ENCODE assay signal across 30 cellular contexts in genomic region chr13:34627499-34627898, GRCh38.
DNase-seq lines count a peak whose midpoint lies in the region; ATAC-seq and TF ChIP-seq lines count a peak whose summit lies in the region.
"Had no signal": no experiment of that assay in that cellular context is flagged by ENCODE, and none has a peak within 500 bp of the region (broad histone marks: within the 10 kb centered on the region; RNA-seq: fewer than 3 reads in every experiment).

No MANE protein-coding gene starts in this region.

- TF ChIP-seq CTCF in 22Rv1 (IDR thresholded peaks at IDR 0.05), result no peak
- no peak for TF ChIP-seq CTCF in GM23338 (conservative IDR thresholded peaks at IDR 0.05; ENCODE audit: low read depth in 2 of 2)
- no peak for TF ChIP-seq CTCF in brain (conservative IDR thresholded peaks at IDR 0.05)
- no peak for TF ChIP-seq CTCF in left lung (IDR thresholded peaks at IDR 0.05)

- H3K36me3 ChIP-seq in GM23338 (ENCODE audit: insufficient read depth) (no peaks in the 10 kb centered on the region), left lung (no peaks in the 10 kb centered on the region)
- H3K36me3 ChIP-seq: ascending aorta; BLaER1 treated with 17β-estradiol and CSF1 and Interleukin-3, amounts not matched to agents 10 nM and 100 nM; gastroesophageal sphincter; lower lobe of right lung had no signal

- H3K4me1 Mint-ChIP-seq in GM23338 (peaks cover 15% of the 10 kb centered on the region; the same call in 2 of the 3 replicates), brain (peaks cover 30% of the 10 kb centered on the region)
- H3K4me1 Mint-ChIP-seq: activated CD4-positive, alpha-beta T cell treated with anti-CD3 and anti-CD28 coated beads for 36 hours; activated naive CD8-positive, alpha-beta T cell treated with anti-CD3 and anti-CD28 coated beads, Interleukin-2, amount 10 ng/mL, durations not matched to agents 7 days and 5 days; central memory CD8-positive, alpha-beta T cell had no signal

- no peak overlapping the region for H3K27ac Mint-ChIP-seq in GM23338
- peak overlapping the region in 3 of 5 experiments; percentile 35 to 99 (median 67) for H3K27ac Mint-ChIP-seq in brain
- H3K27ac Mint-ChIP-seq: activated CD4-positive, alpha-beta T cell treated with anti-CD3 and anti-CD28 coated beads for 36 hours; activated naive CD8-positive, alpha-beta T cell treated with anti-CD3 and anti-CD28 coated beads, Interleukin-2, amount 10 ng/mL, durations not matched to agents 7 days and 5 days; dendritic cell treated with granulocyte-macrophage colony-stimulating factor and Interleukin-4, amounts not matched to agents 40 ng/mL and 50 ng/mL, for 4 days had no signal

- 0 out of 2 replicates have a peak, but pooled peaks cover 6% of the 10 kb centered on the region for H3K9me2 ChIP-seq in GM23338 (ENCODE audit: insufficient read depth)

- no peaks in the 10 kb centered on the region for H3K9me3 ChIP-seq in left lung
- H3K9me3 ChIP-seq: ascending aorta; BLaER1 treated with 17β-estradiol and CSF1 and Interleukin-3, amounts not matched to agents 10 nM and 100 nM; gastroesophageal sphincter; lower lobe of right lung had no signal

- no peaks in the 10 kb centered on the region for H3K79me2 ChIP-seq in GM23338 (replicated peaks; ENCODE audit: insufficient read depth)
- H3K79me2 ChIP-seq: parathyroid adenoma had no signal

- ATAC-seq in GM23338, result peak; percentile 57
- ATAC-seq in left lung, result peak; percentile 41
- no peak for ATAC-seq in GM18498 (IDR thresholded peaks at IDR 0.05; ENCODE audit: unreplicated experiment)
- no peak for ATAC-seq in HG02763 (IDR thresholded peaks at IDR 0.05; ENCODE audit: unreplicated experiment)
- ATAC-seq: activated CD4-positive, alpha-beta T cell treated with anti-CD3 and anti-CD28 coated beads for 36 hours; gastroesophageal sphincter; HCT116; right cardiac atrium; SK-N-SH treated with all-trans-retinoic acid at 6 μM for 48 hours had no signal

- H3K4me3 Mint-ChIP-seq in GM23338 (no peak overlapping the region), brain (no peak overlapping the region)
- H3K4me3 Mint-ChIP-seq: activated CD4-positive, alpha-beta T cell treated with anti-CD3 and anti-CD28 coated beads for 36 hours; activated naive CD8-positive, alpha-beta T cell treated with anti-CD3 and anti-CD28 coated beads, Interleukin-2, amount 10 ng/mL, durations not matched to agents 7 days and 5 days; central memory CD8-positive, alpha-beta T cell; dendritic cell treated with granulocyte-macrophage colony-stimulating factor and Interleukin-4, amounts not matched to agents 40 ng/mL and 50 ng/mL, for 4 days had no signal

- no peaks in the 10 kb centered on the region for H3F3A ChIP-seq in GM23338 (replicated peaks; ENCODE audit: low read depth)

- no peaks in the 10 kb centered on the region for H3K27me3 ChIP-seq in GM23338 (ENCODE audit: insufficient read depth)
- H3K27me3 ChIP-seq in left lung, result no peaks in the 10 kb centered on the region
- H3K27me3 ChIP-seq: ascending aorta; BLaER1 treated with 17β-estradiol and CSF1 and Interleukin-3, amounts not matched to agents 10 nM and 100 nM; gastroesophageal sphincter had no signal

- DNase-seq in GM23338 (ENCODE audit: low spot score) (peak; percentile 29), left lung (no peak), NAMALWA (ENCODE audit: low spot score) (no peak), foreskin melanocyte (no peak)
- DNase-seq: activated CD4-positive, alpha-beta T cell treated with anti-CD3 and anti-CD28 coated beads for 36 hours; activated gamma-delta T cell; activated naive CD8-positive, alpha-beta T cell treated with anti-CD3 and anti-CD28 coated beads, Interleukin-2, amount 10 ng/mL, durations not matched to agents 7 days and 5 days; activated T-cell treated with anti-CD3 and anti-CD28 coated beads for 4 hours; hypothalamus; lower lobe of right lung; NCI-H1694 treated with DMSO at 0.1 percent for 48 hours; NCI-H2171 treated with DMSO at 0.1 percent for 48 hours; NCI-H526 treated with DMSO at 0.1 percent for 48 hours; right cardiac atrium; stimulated activated CD4-positive, alpha-beta T cell treated with anti-CD3 and anti-CD28 coated beads, Interleukin-2, amount 100 ng/mL, for 48 hours; T-helper 2 cell had no signal

- H3K9me3 Mint-ChIP-seq in GM23338 (peaks cover 4% of the 10 kb centered on the region; the same call in 2 of the 3 replicates), brain (peaks cover 0 to 3% (median 0%) of the 10 kb centered on the region in 5 experiments)
- H3K9me3 Mint-ChIP-seq: dendritic cell treated with granulocyte-macrophage colony-stimulating factor and Interleukin-4, amounts not matched to agents 40 ng/mL and 50 ng/mL, for 4 days had no signal

- peaks cover 3% of the 10 kb centered on the region for H3K27me3 Mint-ChIP-seq in GM23338 (ENCODE audit: insufficient read depth, low read depth, poor library complexity)
- peaks cover 7% of the 10 kb centered on the region for H3K27me3 Mint-ChIP-seq in brain
- H3K27me3 Mint-ChIP-seq: central memory CD8-positive, alpha-beta T cell; dendritic cell treated with granulocyte-macrophage colony-stimulating factor and Interleukin-4, amounts not matched to agents 40 ng/mL and 50 ng/mL, for 4 days had no signal

- no peak overlapping the region for H3K4me2 ChIP-seq in GM23338
- H3K4me2 ChIP-seq: BLaER1 treated with 17β-estradiol and CSF1 and Interleukin-3, amounts not matched to agents 10 nM and 100 nM; KMS-11 had no signal

- no peak overlapping the region for H2AFZ ChIP-seq in GM23338
- H2AFZ ChIP-seq: parathyroid adenoma had no signal

- H3K4me1 ChIP-seq in GM23338 (ENCODE audit: insufficient read depth) (peaks cover 3% of the 10 kb centered on the region; the same call in 1 of the 2 replicates), left lung (no peaks in the 10 kb centered on the region)
- H3K4me1 ChIP-seq: ascending aorta; BLaER1 treated with 17β-estradiol and CSF1 and Interleukin-3, amounts not matched to agents 10 nM and 100 nM; gastroesophageal sphincter; lower lobe of right lung; parathyroid adenoma had no signal

- H3K36me3 Mint-ChIP-seq in GM23338 (ENCODE audit: low read depth) (peaks cover 3% of the 10 kb centered on the region; the same call in 1 of the 3 replicates), brain (no peaks in the 10 kb centered on the region)
- H3K36me3 Mint-ChIP-seq: activated naive CD8-positive, alpha-beta T cell treated with anti-CD3 and anti-CD28 coated beads, Interleukin-2, amount 10 ng/mL, durations not matched to agents 7 days and 5 days had no signal

- no peak overlapping the region for H3K4me3 ChIP-seq in GM23338
- no peak overlapping the region for H3K4me3 ChIP-seq in left lung
- H3K4me3 ChIP-seq: ascending aorta; BLaER1 treated with 17β-estradiol and CSF1 and Interleukin-3, amounts not matched to agents 10 nM and 100 nM; gastroesophageal sphincter; lower lobe of right lung had no signal

- intact Hi-C loops in left lung (cut with DNase I), result no loop called here

- H3K27ac ChIP-seq in 22Rv1, result peak overlapping the region; percentile 80
- no peak overlapping the region for H3K27ac ChIP-seq in GM23338 (ENCODE audit: low read depth)
- H3K27ac ChIP-seq in left lung, result peak overlapping the region in 1 of 2 donors; percentile 26
- H3K27ac ChIP-seq: ascending aorta; BLaER1 treated with 17β-estradiol and CSF1 and Interleukin-3, amounts not matched to agents 10 nM and 100 nM; gastroesophageal sphincter; KMS-11; lower lobe of right lung; parathyroid adenoma; RWPE1 had no signal

- H4K20me1 ChIP-seq in GM23338 (replicated peaks; ENCODE audit: insufficient read depth), result no peaks in the 10 kb centered on the region
- H4K20me1 ChIP-seq: BLaER1 treated with 17β-estradiol and CSF1 and Interleukin-3, amounts not matched to agents 10 nM and 100 nM had no signal

TF ChIP-seq in GM23338, 12 proteins besides CTCF, POLR2A, EP300 and RAD21:
- TF ChIP-seq ZNF114 (CRISPR knock-in tag; IDR thresholded peaks at IDR 0.05) (no peak), REST (IDR thresholded peaks at IDR 0.05; ENCODE audit: unreplicated experiment) (no peak), EZH2phosphoT487 (IDR thresholded peaks at IDR 0.05; ENCODE audit: unreplicated experiment) (no peak), ETS1 (IDR thresholded peaks at IDR 0.05) (no peak), NANOG (IDR thresholded peaks at IDR 0.05; ENCODE audit: borderline replicate concordance) (no peak)

Comparison
In these comparisons a context has a peak if more than half of its experiments do, and no peak if none do; other contexts are left out.
1. ATAC-seq: peak in GM23338 (single experiment) and left lung (single experiment); none in GM18498 (single experiment) and HG02763 (single experiment).